Comparison of ENCODE assay signal across 31 cellular contexts in genomic region chr4:87717276-87718031, GRCh38.
A peak's percentile ranks its signal among the peaks of the same experiment; 100 is the strongest.
DNase-seq lines count a peak whose midpoint lies in the region; ATAC-seq, FAIRE-seq and TF ChIP-seq lines count a peak whose summit lies in the region.
"Had no signal": no experiment of that assay in that cellular context is flagged by ENCODE, and none has a peak within 500 bp of the region (broad histone marks: within the 10 kb centered on the region; RNA-seq: fewer than 3 reads in every experiment).

No MANE protein-coding gene starts in this region.

- no peak overlapping the region for H4K8ac ChIP-seq in mesenchymal stem cell (ENCODE audit: low read length)

- intact Hi-C loops in right lobe of liver (cut with DNase I) (no loop called here), HepG2 (cut with micrococcal nuclease; ENCODE audit: unreplicated experiment) (loop anchor here (1.0 kb wide), 1 partner anchor 21 kb away; no protein-coding TSS in a partner anchor)

- H3K4me1 ChIP-seq in right lobe of liver (no peaks in the 10 kb centered on the region), HepG2 (ENCODE audit: insufficient read depth, low read length) (no peaks in the 10 kb centered on the region), mesenchymal stem cell (ENCODE audit: control insufficient read depth, insufficient read depth, low read depth, low read length) (no peaks in the 10 kb centered on the region)
- H3K4me1 ChIP-seq: foreskin keratinocyte, Peyer's patch, uterus had no signal

- no peak overlapping the region for H3K27ac Mint-ChIP-seq in stimulated activated effector memory CD8-positive, alpha-beta T cell treated with anti-CD3 and anti-CD28 coated beads, Interleukin-12 subunit alpha, Interleukin-12 subunit beta, amount 100 ng/mL, for 72 hours
- H3K27ac Mint-ChIP-seq: activated T-cell treated with anti-CD3 and anti-CD28 coated beads, Interleukin-2, amount 50 U/mL, for 24 hours; progenitor cell of endocrine pancreas; T-helper 1 cell treated with Interleukin-12 subunit alpha and Interleukin-12 subunit beta and Interleukin-4 antibody, amounts not matched to agents 30 μg/mL and 1 μg/mL, for 36 hours had no signal

- H3K14ac ChIP-seq in mesenchymal stem cell (ENCODE audit: low read length in 2 of 2) = no peak overlapping the region

- 44% methylated on average over 7 of the region's 7 CpGs for WGBS in right lobe of liver (ENCODE audit: insufficient coverage, low coverage, low lambda C conversion rate, missing lambda C conversion rate)
- 8% methylated on average over 7 of the region's 7 CpGs for WGBS in HepG2 (ENCODE audit: low lambda C conversion rate)
- WGBS in mesenchymal stem cell = 68% methylated on average over 6 of the region's 7 CpGs

- POLR2A ChIA-PET in HepG2 (lab: Yijun Ruan, JAX) = no interaction called here

- TF ChIP-seq POLR2A in right lobe of liver (IDR thresholded peaks at IDR 0.05) (no peak), HepG2 (IDR thresholded peaks at IDR 0.05; ENCODE audit: insufficient read depth in 1 of 2, low read depth in 2 of 2, low read length in 2 of 2) (no peak)

- no peak overlapping the region for H2AK5ac ChIP-seq in mesenchymal stem cell (ENCODE audit: low read length, severe bottlenecking)

- FAIRE-seq in HepG2 (lab: Jason Lieb, UNC) = no peak
- FAIRE-seq: A204.1, islet of Langerhans had no signal

- peak in 3 of 4 donors; percentile 20 to 32 (median 30) for ATAC-seq in right lobe of liver
- no peak for ATAC-seq in HepG2
- peak; percentile 11 for ATAC-seq in stimulated activated effector memory CD8-positive, alpha-beta T cell treated with anti-CD3 and anti-CD28 coated beads, Interleukin-12 subunit alpha, Interleukin-12 subunit beta, amount 100 ng/mL, for 72 hours
- ATAC-seq: foreskin keratinocyte had no signal

- H3K27me3 ChIP-seq in right lobe of liver (no peaks in the 10 kb centered on the region), HepG2 (ENCODE audit: control insufficient read depth in 1 of 2, insufficient read depth in 2 of 2, low read length in 2 of 2) (no peaks in the 10 kb centered on the region), mesenchymal stem cell (ENCODE audit: control insufficient read depth in 1 of 2, insufficient read depth in 1 of 2, low read length in 2 of 2) (peaks cover 0 to 7% of the 10 kb centered on the region in 2 experiments)
- H3K27me3 ChIP-seq: Peyer's patch, uterus had no signal

- H3K9ac ChIP-seq in HepG2 (ENCODE audit: insufficient read depth, low read depth, low read length) = no peak overlapping the region
- peak overlapping the region; percentile 74 for H3K9ac ChIP-seq in mesenchymal stem cell (ENCODE audit: low read length)

- in situ Hi-C loops in HepG2 (cut with HindIII; ENCODE audit: extremely low pct_ligation_motif_present, low pct_unique_long_range_greater_than_20kb) = no loop called here

- H3K9me3 ChIP-seq in right lobe of liver = no peaks in the 10 kb centered on the region
- H3K9me3 ChIP-seq in HepG2 (ENCODE audit: low read length) = no peaks in the 10 kb centered on the region
- H3K9me3 ChIP-seq in mesenchymal stem cell (ENCODE audit: control insufficient read depth, low read length) = no peaks in the 10 kb centered on the region
- H3K9me3 ChIP-seq: Peyer's patch, thoracic aorta, uterus had no signal

- no TSS peak for BruUV-seq in HepG2 (replicated peaks; lab: Mats Ljungman, UMichigan)

- no peak overlapping the region for H4K91ac ChIP-seq in mesenchymal stem cell (ENCODE audit: low read length)

- TF ChIP-seq EP300 in HepG2 (IDR thresholded peaks at IDR 0.05; ENCODE audit: low read depth in 2 of 2, low read length in 2 of 2) = no peak
- no peak for TF ChIP-seq EP300 in HepG2 (CRISPR knock-in tag; IDR thresholded peaks at IDR 0.05; ENCODE audit: borderline replicate concordance)

- CTCF ChIA-PET in HepG2 (lab: Yijun Ruan, JAX; ENCODE audit: low intra/inter-chr PET ratio, low total read pairs) = no interaction called here

- TF ChIP-seq CTCF in right lobe of liver (IDR thresholded peaks at IDR 0.05) (no peak), HepG2 (CRISPR knock-in tag; IDR thresholded peaks at IDR 0.05) (no peak), fibroblast of mammary gland (conservative IDR thresholded peaks at IDR 0.05; ENCODE audit: control insufficient read depth, insufficient read depth, low read depth, low read length) (no peak)

- H4K20me1 ChIP-seq in HepG2 (ENCODE audit: insufficient read depth, low read length) = no peaks in the 10 kb centered on the region

- H2BK5ac ChIP-seq in mesenchymal stem cell (ENCODE audit: low read depth, low read length, poor library complexity, severe bottlenecking) = no peak overlapping the region

- no peaks in the 10 kb centered on the region for H3K79me2 ChIP-seq in HepG2 (ENCODE audit: insufficient read depth, low read length)

- H2BK120ac ChIP-seq in mesenchymal stem cell (ENCODE audit: low read depth, low read length) = no peak overlapping the region

- no peak overlapping the region for H3K4me3 Mint-ChIP-seq in stimulated activated effector memory CD8-positive, alpha-beta T cell treated with anti-CD3 and anti-CD28 coated beads, Interleukin-12 subunit alpha, Interleukin-12 subunit beta, amount 100 ng/mL, for 72 hours
- H3K4me3 Mint-ChIP-seq: activated T-cell treated with anti-CD3 and anti-CD28 coated beads, Interleukin-2, amount 50 U/mL, for 24 hours; neural crest cell; T-helper 1 cell treated with Interleukin-12 subunit alpha and Interleukin-12 subunit beta and Interleukin-4 antibody, amounts not matched to agents 30 μg/mL and 1 μg/mL, for 36 hours had no signal

- H3K4me1 Mint-ChIP-seq in stimulated activated effector memory CD8-positive, alpha-beta T cell treated with anti-CD3 and anti-CD28 coated beads, Interleukin-12 subunit alpha, Interleukin-12 subunit beta, amount 100 ng/mL, for 72 hours = no peaks in the 10 kb centered on the region
- H3K4me1 Mint-ChIP-seq: neural crest cell had no signal

- no peaks in the 10 kb centered on the region for H3K36me3 Mint-ChIP-seq in stimulated activated effector memory CD8-positive, alpha-beta T cell treated with anti-CD3 and anti-CD28 coated beads, Interleukin-12 subunit alpha, Interleukin-12 subunit beta, amount 100 ng/mL, for 72 hours

- no peak overlapping the region for H3K27ac ChIP-seq in right lobe of liver
- no peak overlapping the region for H3K27ac ChIP-seq in HepG2 (ENCODE audit: extremely low read length, insufficient read depth, low read length)
- H3K27ac ChIP-seq in mesenchymal stem cell (ENCODE audit: low read length, poor library complexity, severe bottlenecking) = no peak overlapping the region
- H3K27ac ChIP-seq: foreskin keratinocyte, Peyer's patch had no signal

- no peak for TF ChIP-seq RAD21 in HepG2 (CRISPR knock-in tag; IDR thresholded peaks at IDR 0.05)

- H3K36me3 ChIP-seq in right lobe of liver = no peaks in the 10 kb centered on the region
- no peaks in the 10 kb centered on the region for H3K36me3 ChIP-seq in HepG2 (replicated peaks in 1 of 2; ENCODE audit: control insufficient read depth in 1 of 2, insufficient read depth in 2 of 2, low read length in 2 of 2)
- H3K36me3 ChIP-seq in mesenchymal stem cell (ENCODE audit: control insufficient read depth in 1 of 2, insufficient read depth in 2 of 2, low read depth in 1 of 2, low read length in 2 of 2) = no peaks in the 10 kb centered on the region
- H3K36me3 ChIP-seq: Peyer's patch, thoracic aorta, uterus had no signal

- H3K79me1 ChIP-seq in mesenchymal stem cell (replicated peaks; ENCODE audit: low read length, poor library complexity, severe bottlenecking) = no peaks in the 10 kb centered on the region

- DNase-seq in right lobe of liver (no peak), HepG2 (ENCODE audit: low spot score) (no peak), fibroblast of mammary gland (ENCODE audit: low read depth) (peak; percentile 65), mesenchymal stem cell (peak; percentile 2), cerebellar cortex (ENCODE audit: low spot score) (no peak), hypothalamus (lab: John Stamatoyannopoulos, UW) (no peak), NCI-H1092 treated with DMSO at 0.1 percent for 48 hours (lab: John Stamatoyannopoulos, UW) (no peak)
- DNase-seq in stimulated activated effector memory CD8-positive, alpha-beta T cell treated with anti-CD3 and anti-CD28 coated beads, Interleukin-12 subunit alpha, Interleukin-12 subunit beta, amount 100 ng/mL, for 72 hours (ENCODE audit: low spot score in 2 of 2) = no peak
- DNase-seq: activated CD4-positive, alpha-beta T cell treated with anti-CD3 and anti-CD28 coated beads for 4 hours; activated naive CD4-positive, alpha-beta T cell; activated T-cell treated with anti-CD3 and anti-CD28 coated beads, Interleukin-2, amount 50 U/mL, for 24 hours; central memory CD4-positive, alpha-beta T cell; effector CD4-positive, alpha-beta T cell; erythroblast; foreskin keratinocyte; GDM1; GOT3; NCI-H1417; NCI-H2107; NCI-H510A treated with DMSO at 0.1 percent for 48 hours; Peyer's patch; stimulated activated CD4-positive, alpha-beta T cell treated with anti-CD3 and anti-CD28 coated beads, Interleukin-4, amount 100 ng/mL, for 24 hours; stimulated activated naive CD4-positive, alpha-beta T cell; uterus had no signal

- H2BK15ac ChIP-seq in mesenchymal stem cell (ENCODE audit: low read depth, poor library complexity, severe bottlenecking) = no peak overlapping the region

- H2BK12ac ChIP-seq in mesenchymal stem cell (ENCODE audit: low read length in 2 of 2) = no peak overlapping the region

- H2AFZ ChIP-seq in HepG2 (ENCODE audit: low read length) (no peak overlapping the region), mesenchymal stem cell (ENCODE audit: low read depth, low read length) (no peak overlapping the region)

- H3K4me2 ChIP-seq in HepG2 (ENCODE audit: low read depth, low read length) (no peak overlapping the region), mesenchymal stem cell (ENCODE audit: low read length, poor library complexity, severe bottlenecking) (no peak overlapping the region)

- H3K4ac ChIP-seq in mesenchymal stem cell (ENCODE audit: low read depth in 1 of 2, low read length in 2 of 2) = no peak overlapping the region

- H3K18ac ChIP-seq in mesenchymal stem cell (ENCODE audit: low read depth in 1 of 2, low read length in 2 of 2) = no peak overlapping the region

- H3K9me3 Mint-ChIP-seq in stimulated activated effector memory CD8-positive, alpha-beta T cell treated with anti-CD3 and anti-CD28 coated beads, Interleukin-12 subunit alpha, Interleukin-12 subunit beta, amount 100 ng/mL, for 72 hours = no peaks in the 10 kb centered on the region
- H3K9me3 Mint-ChIP-seq: activated T-cell treated with anti-CD3 and anti-CD28 coated beads, Interleukin-2, amount 50 U/mL, for 24 hours; neural crest cell; T-helper 1 cell treated with Interleukin-12 subunit alpha and Interleukin-12 subunit beta and Interleukin-4 antibody, amounts not matched to agents 30 μg/mL and 1 μg/mL, for 36 hours had no signal

- H3K4me3 ChIP-seq in right lobe of liver = no peak overlapping the region
- H3K4me3 ChIP-seq in HepG2 (replicated peaks in 1 of 3; ENCODE audit: insufficient read depth in 1 of 3, low read depth in 2 of 3, low read length in 3 of 3) = no peak overlapping the region
- no peak overlapping the region for H3K4me3 ChIP-seq in fibroblast of mammary gland (ENCODE audit: control insufficient read depth, low read depth, low read length)
- H3K4me3 ChIP-seq in mesenchymal stem cell (ENCODE audit: insufficient read depth in 1 of 2, low read depth in 1 of 2, low read length in 2 of 2) = peak overlapping the region in 1 of 2 experiments; percentile 1
- H3K4me3 ChIP-seq: lung, Peyer's patch, thoracic aorta, uterus had no signal

- H3K23ac ChIP-seq in mesenchymal stem cell (ENCODE audit: low read length in 2 of 2) = no peak overlapping the region

TF ChIP-seq in HepG2, 621 proteins besides CTCF, POLR2A, EP300 and RAD21 (continues in another document):
- TF ChIP-seq TGIF2 (CRISPR knock-in tag; IDR thresholded peaks at IDR 0.05) = no peak

Comparison
In these comparisons a context has a peak if more than half of its experiments do, and no peak if none do; other contexts are left out.
1. DNase-seq: peak in fibroblast of mammary gland (single experiment) and mesenchymal stem cell (single experiment); none in right lobe of liver (0 of 3), HepG2 (single experiment), stimulated activated effector memory CD8-positive, alpha-beta T cell treated with anti-CD3 and anti-CD28 coated beads, Interleukin-12 subunit alpha, Interleukin-12 subunit beta, amount 100 ng/mL, for 72 hours (0 of 2), cerebellar cortex (single experiment), hypothalamus (0 of 51) and NCI-H1092 treated with DMSO at 0.1 percent for 48 hours (single experiment).